In the genomic region with DNA sequence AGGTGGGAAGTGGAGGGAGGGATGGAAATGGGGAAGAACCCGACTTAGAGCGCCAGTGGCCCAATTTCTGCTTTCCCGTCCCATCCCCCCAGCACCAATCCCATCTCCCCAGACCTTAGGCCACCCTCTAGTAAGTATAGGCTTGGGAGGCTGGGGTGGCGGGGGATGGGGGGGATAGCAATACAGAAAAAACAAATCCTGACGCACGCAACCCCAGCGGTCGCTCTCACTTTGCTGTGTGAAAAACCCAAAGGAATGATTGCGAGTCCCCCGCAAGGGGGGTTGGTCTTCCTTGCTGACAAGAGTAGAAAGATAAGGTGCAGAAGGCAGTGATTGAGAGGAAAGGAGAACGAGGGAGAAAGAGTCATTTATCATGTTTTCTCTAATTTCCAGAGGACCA, we compare ENCODE assay signal across 8 cellular contexts. TPM values are rescaled to one million over a fixed set of nuclear protein-coding genes. Genes with fewer than 3 reads are reported as not detected.
DNase-seq lines count a peak whose midpoint lies in the region; ATAC-seq and TF ChIP-seq lines count a peak whose summit lies in the region.

No MANE protein-coding gene starts in this region.

- no peak for DNase-seq in activated T-cell treated with anti-CD3 and anti-CD28 coated beads, Interleukin-2, amount 50 U/mL, for 4 hours
- DNase-seq in activated T-cell treated with anti-CD3 and anti-CD28 coated beads, Interleukin-2, amount 50 U/mL, for 48 hours = no peak
- peak; percentile 79 for DNase-seq in brain microvascular endothelial cell
- peak in 1 of 2 donors; percentile 85 for DNase-seq in lower leg skin (ENCODE audit: low spot score in 2 of 2)
- no peak for DNase-seq in type B pancreatic cell (ENCODE audit: extremely low spot score, unreplicated experiment)
- no peak for DNase-seq in CD1c-positive myeloid dendritic cell (ENCODE audit: extremely low spot score)
- DNase-seq in dedifferentiated amniotic fluid mesenchymal stem cell (ENCODE audit: extremely low spot score) = no peak

- H3K36me3 ChIP-seq in brain microvascular endothelial cell (replicated peaks) = no peaks in the 10 kb centered on the region

- H3K4me3 ChIP-seq in brain microvascular endothelial cell (ENCODE audit: low read depth, low read length) (peak overlapping the region; percentile 64), lower leg skin (ENCODE audit: low read depth, poor library complexity, severe bottlenecking) (peak overlapping the region; percentile 34)

- no peaks in the 10 kb centered on the region for H3K36me3 Mint-ChIP-seq in activated T-cell treated with anti-CD3 and anti-CD28 coated beads, Interleukin-2, amount 50 U/mL, for 4 hours (ENCODE audit: insufficient read depth)
- no peaks in the 10 kb centered on the region for H3K36me3 Mint-ChIP-seq in type B pancreatic cell

- TF ChIP-seq POLR2A in lower leg skin (IDR thresholded peaks at IDR 0.05) = no peak

- peak overlapping the region; percentile 79 for H3K27ac Mint-ChIP-seq in type B pancreatic cell

- no peaks in the 10 kb centered on the region for H3K27me3 ChIP-seq in brain microvascular endothelial cell (replicated peaks)

- ATAC-seq in activated T-cell treated with anti-CD3 and anti-CD28 coated beads, Interleukin-2, amount 50 U/mL, for 4 hours = no peak
- ATAC-seq in HG03565 (IDR thresholded peaks at IDR 0.05; ENCODE audit: unreplicated experiment) = no peak

- H3K9me3 Mint-ChIP-seq in activated T-cell treated with anti-CD3 and anti-CD28 coated beads, Interleukin-2, amount 50 U/mL, for 4 hours = no peaks in the 10 kb centered on the region
- no peaks in the 10 kb centered on the region for H3K9me3 Mint-ChIP-seq in type B pancreatic cell

- in situ Hi-C loops in brain microvascular endothelial cell (cut with HindIII; ENCODE audit: low pct_ligation_motif_present, low sequenced_read_pairs) = no loop called here

- no peak overlapping the region for H3K27ac ChIP-seq in brain microvascular endothelial cell

- H3K4me3 Mint-ChIP-seq in activated T-cell treated with anti-CD3 and anti-CD28 coated beads, Interleukin-2, amount 50 U/mL, for 4 hours = peak overlapping the region; percentile 17
- peak overlapping the region; percentile 90 for H3K4me3 Mint-ChIP-seq in type B pancreatic cell

- peaks cover 5% of the 10 kb centered on the region for H3K4me1 Mint-ChIP-seq in activated T-cell treated with anti-CD3 and anti-CD28 coated beads, Interleukin-2, amount 50 U/mL, for 4 hours (ENCODE audit: low read depth)
- H3K4me1 Mint-ChIP-seq in type B pancreatic cell (ENCODE audit: unreplicated experiment) = peaks cover 26% of the 10 kb centered on the region

- TF ChIP-seq CTCF in brain microvascular endothelial cell (IDR thresholded peaks at IDR 0.05; ENCODE audit: low read depth, low read length, missing control alignments) = no peak
- no peak for TF ChIP-seq CTCF in lower leg skin (IDR thresholded peaks at IDR 0.05)
- no peak for TF ChIP-seq CTCF in type B pancreatic cell (conservative IDR thresholded peaks at IDR 0.05)

- H3K27me3 Mint-ChIP-seq in activated T-cell treated with anti-CD3 and anti-CD28 coated beads, Interleukin-2, amount 50 U/mL, for 4 hours (ENCODE audit: low read depth) = peaks cover 51% of the 10 kb centered on the region
- peaks cover 34% of the 10 kb centered on the region for H3K27me3 Mint-ChIP-seq in type B pancreatic cell

- intact Hi-C loops in lower leg skin (cut with DNase I; ENCODE audit: low total_unique reads) = no loop called here

- 77 to 78% methylated on average over 11 of the region's 11 CpGs for WGBS in lower leg skin, 2 donors

RNA-seq across cellular contexts. Expression of gene CPE, which starts 0.9 kb away (rescaled TPM):
- total RNA-seq in activated T-cell treated with anti-CD3 and anti-CD28 coated beads, Interleukin-2, amount 50 U/mL, for 4 hours = under 1 TPM in 1 of 3 donors, not detected in 2; 0.40 TPM
- total RNA-seq in lower leg skin (10 to 100 TPM; 25.2 to 66.2 (median 41.9) TPM), type B pancreatic cell (ENCODE audit: low replicate concordance) (111 and 149 TPM in 2 replicates)

RNA-seq across cellular contexts. Expression of gene MSMO1, which starts 52.2 kb away (rescaled TPM):
- total RNA-seq in activated T-cell treated with anti-CD3 and anti-CD28 coated beads, Interleukin-2, amount 50 U/mL, for 4 hours = 10 to 100 TPM; 17.7 to 26.3 (median 24.0) TPM
- 100 to 1,000 TPM in 2 of 4 donors, 10 to 100 TPM in 2; 48.3 to 165 (median 104) TPM for total RNA-seq in lower leg skin
- 62.0 and 68.0 TPM in 2 replicates for total RNA-seq in type B pancreatic cell (ENCODE audit: low replicate concordance)

Comparison
In these comparisons a context has a peak if more than half of its experiments do, and no peak if none do; other contexts are left out.
1. RNA of gene CPE, which starts 0.9 kb away (total RNA-seq): 111 to 149 TPM in type B pancreatic cell and 25.2 to 66.2 TPM in lower leg skin; 0.40 TPM in activated T-cell treated with anti-CD3 and anti-CD28 coated beads, Interleukin-2, amount 50 U/mL, for 4 hours; every median in the first group is over 10 times any median in the second.